In genomic region chr3:49930241-49930690, GRCh38 we compare ENCODE assay signal across 8 cellular contexts. TPM values are rescaled to one million over a fixed set of nuclear protein-coding genes. Genes with fewer than 3 reads are reported as not detected.
DNase-seq lines count a peak whose midpoint lies in the region; ATAC-seq and TF ChIP-seq lines count a peak whose summit lies in the region.

No MANE protein-coding gene starts in this region.

- H3K36me3 Mint-ChIP-seq in GM23338 (ENCODE audit: low read depth) (no peaks in the 10 kb centered on the region), activated B cell treated with CpG ODN at 0.5 μM for 24 hours (ENCODE audit: low read depth) (no peaks in the 10 kb centered on the region)

- no peaks in the 10 kb centered on the region for H3K9me3 Mint-ChIP-seq in GM23338
- H3K9me3 Mint-ChIP-seq in activated B cell treated with CpG ODN at 0.5 μM for 24 hours = no peaks in the 10 kb centered on the region

- no peaks in the 10 kb centered on the region; the same call in 1 of the 2 replicates for H3K9me2 ChIP-seq in GM23338 (ENCODE audit: insufficient read depth)

- peak overlapping the region; percentile 95 for H3K27ac Mint-ChIP-seq in GM23338
- H3K27ac Mint-ChIP-seq in activated B cell treated with CpG ODN at 0.5 μM for 24 hours = peak overlapping the region; percentile 79

- POLR2A ChIA-PET in activated B cell treated with CpG ODN at 0.5 μM for 24 hours (lab: Charles Lee) = interaction anchor here (0.5 to 4.2 kb wide), 10 partner anchors 10 to 434 kb away, joined by 3 to 72 read pairs (median 3); partner anchors contain the start of genes GMPPB, GNAI2, INKA1 and RBM6

- ATAC-seq in GM23338 (peak; percentile 2), activated B cell treated with CpG ODN at 0.5 μM for 24 hours (ENCODE audit: low read depth) (no peak), left cardiac atrium (peak; percentile 2 to 12), GM18520 (IDR thresholded peaks at IDR 0.05; ENCODE audit: unreplicated experiment) (no peak)

- H3K4me3 Mint-ChIP-seq in GM23338 (peak overlapping the region; percentile 90), activated B cell treated with CpG ODN at 0.5 μM for 24 hours (peak overlapping the region; percentile 86)

- H3K4me2 ChIP-seq in GM23338 = peak overlapping the region; percentile 80

- peaks cover 15% of the 10 kb centered on the region for H3K27me3 Mint-ChIP-seq in GM23338 (ENCODE audit: insufficient read depth, low read depth, poor library complexity)
- H3K27me3 Mint-ChIP-seq in activated B cell treated with CpG ODN at 0.5 μM for 24 hours = no peaks in the 10 kb centered on the region

- H3K4me1 Mint-ChIP-seq in GM23338 (peaks cover 21% of the 10 kb centered on the region), activated B cell treated with CpG ODN at 0.5 μM for 24 hours (peaks cover 16% of the 10 kb centered on the region)

- H4K20me1 ChIP-seq in GM23338 (replicated peaks; ENCODE audit: insufficient read depth) = no peaks in the 10 kb centered on the region

- intact Hi-C loops in activated B cell treated with CpG ODN at 0.5 μM for 24 hours (cut with micrococcal nuclease) (no loop called here), left cardiac atrium (cut with DNase I) (no loop called here)

- TF ChIP-seq CTCF in GM23338 (conservative IDR thresholded peaks at IDR 0.05; ENCODE audit: low read depth in 2 of 2) (no peak), activated B cell treated with CpG ODN at 0.5 μM for 24 hours (IDR thresholded peaks at IDR 0.05) (no peak)

- peaks cover 19% of the 10 kb centered on the region for H3K4me1 ChIP-seq in GM23338 (ENCODE audit: insufficient read depth)

- H3K4me3 ChIP-seq in GM23338 = peak overlapping the region; percentile 83
- H3K4me3 ChIP-seq in skeletal muscle cell (ENCODE audit: low read depth, low read length) = peak overlapping the region; percentile 88

- peaks cover 5% of the 10 kb centered on the region; the same call in 1 of the 2 replicates for H3F3A ChIP-seq in GM23338 (replicated peaks; ENCODE audit: low read depth)

- CTCF ChIA-PET in activated B cell treated with CpG ODN at 0.5 μM for 24 hours (lab: Charles Lee) = interaction anchor here (1.0 to 1.5 kb wide), 4 partner anchors 10 to 91 kb away, joined by 3 to 5 read pairs (median 4); partner anchors contain the start of gene RBM6

- no peaks in the 10 kb centered on the region for H3K27me3 ChIP-seq in GM23338 (ENCODE audit: insufficient read depth)

- peak; percentile 28 for DNase-seq in GM23338 (ENCODE audit: low spot score)
- no peak for DNase-seq in activated B cell treated with CpG ODN at 0.5 μM for 24 hours
- no peak for DNase-seq in left cardiac atrium
- DNase-seq in skeletal muscle cell (ENCODE audit: low read depth) = no peak
- DNase-seq in cerebellum (ENCODE audit: low spot score) = no peak
- DNase-seq in GF-D8 (lab: John Stamatoyannopoulos, UW) = no peak
- DNase-seq in NCI-H2029 (lab: John Stamatoyannopoulos, UW) = no peak

- H2AFZ ChIP-seq in GM23338 = peak overlapping the region; percentile 77

- no peaks in the 10 kb centered on the region for H3K79me2 ChIP-seq in GM23338 (replicated peaks; ENCODE audit: insufficient read depth)

- H3K27ac ChIP-seq in GM23338 (ENCODE audit: low read depth) = peak overlapping the region; percentile 10

- H3K36me3 ChIP-seq in GM23338 (ENCODE audit: insufficient read depth) = no peaks in the 10 kb centered on the region

TF ChIP-seq in GM23338, 12 proteins besides CTCF, POLR2A, EP300 and RAD21 (continues in another document):
- TF ChIP-seq, protein P1, sequence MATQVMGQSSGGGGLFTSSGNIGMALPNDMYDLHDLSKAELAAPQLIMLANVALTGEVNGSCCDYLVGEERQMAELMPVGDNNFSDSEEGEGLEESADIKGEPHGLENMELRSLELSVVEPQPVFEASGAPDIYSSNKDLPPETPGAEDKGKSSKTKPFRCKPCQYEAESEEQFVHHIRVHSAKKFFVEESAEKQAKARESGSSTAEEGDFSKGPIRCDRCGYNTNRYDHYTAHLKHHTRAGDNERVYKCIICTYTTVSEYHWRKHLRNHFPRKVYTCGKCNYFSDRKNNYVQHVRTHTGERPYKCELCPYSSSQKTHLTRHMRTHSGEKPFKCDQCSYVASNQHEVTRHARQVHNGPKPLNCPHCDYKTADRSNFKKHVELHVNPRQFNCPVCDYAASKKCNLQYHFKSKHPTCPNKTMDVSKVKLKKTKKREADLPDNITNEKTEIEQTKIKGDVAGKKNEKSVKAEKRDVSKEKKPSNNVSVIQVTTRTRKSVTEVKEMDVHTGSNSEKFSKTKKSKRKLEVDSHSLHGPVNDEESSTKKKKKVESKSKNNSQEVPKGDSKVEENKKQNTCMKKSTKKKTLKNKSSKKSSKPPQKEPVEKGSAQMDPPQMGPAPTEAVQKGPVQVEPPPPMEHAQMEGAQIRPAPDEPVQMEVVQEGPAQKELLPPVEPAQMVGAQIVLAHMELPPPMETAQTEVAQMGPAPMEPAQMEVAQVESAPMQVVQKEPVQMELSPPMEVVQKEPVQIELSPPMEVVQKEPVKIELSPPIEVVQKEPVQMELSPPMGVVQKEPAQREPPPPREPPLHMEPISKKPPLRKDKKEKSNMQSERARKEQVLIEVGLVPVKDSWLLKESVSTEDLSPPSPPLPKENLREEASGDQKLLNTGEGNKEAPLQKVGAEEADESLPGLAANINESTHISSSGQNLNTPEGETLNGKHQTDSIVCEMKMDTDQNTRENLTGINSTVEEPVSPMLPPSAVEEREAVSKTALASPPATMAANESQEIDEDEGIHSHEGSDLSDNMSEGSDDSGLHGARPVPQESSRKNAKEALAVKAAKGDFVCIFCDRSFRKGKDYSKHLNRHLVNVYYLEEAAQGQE (IDR thresholded peaks at IDR 0.05; ENCODE audit: unreplicated experiment) = no peak
- TF ChIP-seq EZH2phosphoT487 (IDR thresholded peaks at IDR 0.05; ENCODE audit: unreplicated experiment) = no peak
- TF ChIP-seq, protein P2, sequence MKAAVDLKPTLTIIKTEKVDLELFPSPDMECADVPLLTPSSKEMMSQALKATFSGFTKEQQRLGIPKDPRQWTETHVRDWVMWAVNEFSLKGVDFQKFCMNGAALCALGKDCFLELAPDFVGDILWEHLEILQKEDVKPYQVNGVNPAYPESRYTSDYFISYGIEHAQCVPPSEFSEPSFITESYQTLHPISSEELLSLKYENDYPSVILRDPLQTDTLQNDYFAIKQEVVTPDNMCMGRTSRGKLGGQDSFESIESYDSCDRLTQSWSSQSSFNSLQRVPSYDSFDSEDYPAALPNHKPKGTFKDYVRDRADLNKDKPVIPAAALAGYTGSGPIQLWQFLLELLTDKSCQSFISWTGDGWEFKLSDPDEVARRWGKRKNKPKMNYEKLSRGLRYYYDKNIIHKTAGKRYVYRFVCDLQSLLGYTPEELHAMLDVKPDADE (IDR thresholded peaks at IDR 0.05) = no peak
- no peak for TF ChIP-seq EZH2 (IDR thresholded peaks at IDR 0.05; ENCODE audit: low read depth, unreplicated experiment)
- no peak for TF ChIP-seq ZNF331 (CRISPR knock-in tag; IDR thresholded peaks at IDR 0.05; ENCODE audit: low read depth)

RNA-seq across cellular contexts. Expression of gene MON1A, which starts 0.7 kb away (rescaled TPM):
- 12.1 and 13.3 TPM in 2 replicates for total RNA-seq in GM23338 (2014; rRNA removed; shearing (Covaris generic))
- 5.5 and 6.4 TPM in 2 replicates for polyA plus RNA-seq in GM23338 (2016; fragmentation: Nextera tagmentation; extraction: Ambion mirVana)
- total RNA-seq in activated B cell treated with CpG ODN at 0.5 μM for 24 hours (6.3 and 7.1 TPM in 2 replicates), left cardiac atrium (1 to 10 TPM; 7.3 to 9.4 TPM), cerebellum (9.6 TPM)

RNA-seq across cellular contexts. Expression of gene RBM6, which starts 9.7 kb away (rescaled TPM):
- total RNA-seq in GM23338 (2014; rRNA removed; shearing (Covaris generic)) = 62.0 and 66.6 TPM in 2 replicates
- polyA plus RNA-seq in GM23338 (2016; fragmentation: Nextera tagmentation; extraction: Ambion mirVana) = 76.2 and 97.6 TPM in 2 replicates
- total RNA-seq in activated B cell treated with CpG ODN at 0.5 μM for 24 hours (160 and 172 TPM in 2 replicates), left cardiac atrium (10 to 100 TPM; 38.2 to 45.4 TPM), cerebellum (114 TPM)

RNA-seq across cellular contexts. Expression of gene MST1R, which starts 26.6 kb away (rescaled TPM):
- total RNA-seq in GM23338 (2014; rRNA removed; shearing (Covaris generic)) = 3.7 and 4.4 TPM in 2 replicates
- 1.8 and 3.9 TPM in 2 replicates for polyA plus RNA-seq in GM23338 (2016; fragmentation: Nextera tagmentation; extraction: Ambion mirVana)
- total RNA-seq in activated B cell treated with CpG ODN at 0.5 μM for 24 hours = 0.81 and 1.6 TPM in 2 replicates
- 1 to 10 TPM; 1.7 to 1.8 TPM for total RNA-seq in left cardiac atrium
- 1.4 TPM for total RNA-seq in cerebellum

Comparison
In these comparisons a context has a peak if more than half of its experiments do, and no peak if none do; other contexts are left out.
1. ATAC-seq: peak in GM23338 (single experiment) and left cardiac atrium (2 of 2); none in activated B cell treated with CpG ODN at 0.5 μM for 24 hours (single experiment) and GM18520 (single experiment).